ENCODE assay signal across 1 cellular context in the genomic region with DNA sequence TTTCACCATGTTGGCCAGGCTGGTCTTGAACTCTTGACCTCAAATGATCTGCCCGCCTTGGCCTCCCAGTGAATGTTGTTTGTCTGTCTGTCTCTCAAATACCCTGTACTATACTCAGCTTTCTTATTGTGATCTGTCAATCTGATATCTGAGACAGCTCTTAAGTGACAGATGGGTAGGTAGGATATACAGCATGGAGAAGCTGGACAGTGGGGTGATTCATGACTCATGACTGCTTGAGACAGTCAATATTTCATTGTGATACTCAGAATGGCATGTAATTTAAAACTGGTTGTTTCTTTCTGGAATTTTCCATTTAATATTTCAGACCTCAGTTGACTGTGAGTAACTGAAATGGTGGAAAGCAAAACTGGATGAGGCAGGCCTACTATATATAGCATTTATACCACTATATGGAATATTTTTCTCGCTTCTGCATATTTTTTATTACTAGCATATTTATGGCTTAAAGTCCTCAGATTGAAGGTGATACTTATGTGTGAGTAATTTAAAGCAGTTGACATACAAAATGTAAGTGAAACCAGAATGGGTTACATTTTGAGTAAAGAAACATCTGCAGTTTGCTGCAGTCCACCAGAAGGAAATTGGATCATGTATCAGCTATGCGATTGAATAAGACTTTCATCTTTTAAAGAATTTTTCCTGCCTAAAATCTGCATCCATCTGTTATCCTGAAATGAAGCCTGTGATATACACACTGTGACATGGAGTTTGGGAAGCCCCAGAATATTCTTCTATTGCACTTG.
TF ChIP-seq lines count a peak whose summit lies in the region.

No MANE protein-coding gene starts in this region.

TF ChIP-seq in K562, 482 proteins besides CTCF, POLR2A, EP300 and RAD21 (continues in another document):
- TF ChIP-seq, protein P1, sequence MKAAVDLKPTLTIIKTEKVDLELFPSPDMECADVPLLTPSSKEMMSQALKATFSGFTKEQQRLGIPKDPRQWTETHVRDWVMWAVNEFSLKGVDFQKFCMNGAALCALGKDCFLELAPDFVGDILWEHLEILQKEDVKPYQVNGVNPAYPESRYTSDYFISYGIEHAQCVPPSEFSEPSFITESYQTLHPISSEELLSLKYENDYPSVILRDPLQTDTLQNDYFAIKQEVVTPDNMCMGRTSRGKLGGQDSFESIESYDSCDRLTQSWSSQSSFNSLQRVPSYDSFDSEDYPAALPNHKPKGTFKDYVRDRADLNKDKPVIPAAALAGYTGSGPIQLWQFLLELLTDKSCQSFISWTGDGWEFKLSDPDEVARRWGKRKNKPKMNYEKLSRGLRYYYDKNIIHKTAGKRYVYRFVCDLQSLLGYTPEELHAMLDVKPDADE (conservative IDR thresholded peaks at IDR 0.05; ENCODE audit: control insufficient read depth, low read depth, low read length), result no peak
- 0 out of 2 replicates have a peak, but pooled peaks have one; percentile 7 for TF ChIP-seq JUN (IDR thresholded peaks at IDR 0.05; ENCODE audit: borderline replicate concordance, low read depth, low read length)
- TF ChIP-seq JUN (CRISPR knock-in tag; IDR thresholded peaks at IDR 0.05; ENCODE audit: borderline replicate concordance), result no peak
- TF ChIP-seq SPI1 (IDR thresholded peaks at IDR 0.05; ENCODE audit: borderline replicate concordance, low read depth, low read length), result no peak
- peak; percentile 72 for TF ChIP-seq ADNP (tag; IDR thresholded peaks at IDR 0.05)
- TF ChIP-seq SOX6 (IDR thresholded peaks at IDR 0.05), result peak; percentile 55
- TF ChIP-seq CREB3L1 (IDR thresholded peaks at IDR 0.05; ENCODE audit: borderline replicate concordance, low read depth), result no peak
- no peak for TF ChIP-seq EGR1 (conservative IDR thresholded peaks at IDR 0.05)
- peak; percentile 62; the same call in 1 of the 2 replicates for TF ChIP-seq TCF3 (CRISPR knock-in tag; IDR thresholded peaks at IDR 0.05)
- TF ChIP-seq LEF1 (IDR thresholded peaks at IDR 0.05), result 0 out of 2 replicates have a peak, but pooled peaks have one; percentile 20
- TF ChIP-seq, protein P2, sequence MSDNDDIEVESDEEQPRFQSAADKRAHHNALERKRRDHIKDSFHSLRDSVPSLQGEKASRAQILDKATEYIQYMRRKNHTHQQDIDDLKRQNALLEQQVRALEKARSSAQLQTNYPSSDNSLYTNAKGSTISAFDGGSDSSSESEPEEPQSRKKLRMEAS (CRISPR knock-in tag; IDR thresholded peaks at IDR 0.05), result no peak
- peak; percentile 70 for TF ChIP-seq DPF2 (IDR thresholded peaks at IDR 0.05)
- TF ChIP-seq ARID3A (IDR thresholded peaks at IDR 0.05; ENCODE audit: borderline replicate concordance, low read depth, low read length), result 0 out of 2 replicates have a peak, but pooled peaks have one; percentile 35
- 0 out of 2 replicates have a peak, but pooled peaks have one; percentile 23 for TF ChIP-seq TAL1 (IDR thresholded peaks at IDR 0.05)
- TF ChIP-seq GATAD2B (IDR thresholded peaks at IDR 0.05; ENCODE audit: borderline replicate concordance), result no peak
- TF ChIP-seq SP2 (IDR thresholded peaks at IDR 0.05; ENCODE audit: extremely low read depth, low read depth, low read length, poor library complexity, severe bottlenecking), result no peak
- no peak for TF ChIP-seq PHB2 (IDR thresholded peaks at IDR 0.05; ENCODE audit: low read depth)
- peak; percentile 77 for TF ChIP-seq FOSL1 (tag; conservative IDR thresholded peaks at IDR 0.05)
- no peak for TF ChIP-seq PTTG1 (tag; IDR thresholded peaks at IDR 0.05; ENCODE audit: low read depth)
- TF ChIP-seq PML (IDR thresholded peaks at IDR 0.05; ENCODE audit: low read length), result no peak
- TF ChIP-seq NCOR1 (IDR thresholded peaks at IDR 0.05), result peak; percentile 57
- no peak for TF ChIP-seq ELF2 (CRISPR knock-in tag; IDR thresholded peaks at IDR 0.05)
- peak; percentile 73 for TF ChIP-seq ARID1B (IDR thresholded peaks at IDR 0.05)
- TF ChIP-seq RFX5 (IDR thresholded peaks at IDR 0.05; ENCODE audit: low read depth, low read length), result no peak
- no peak for TF ChIP-seq ZNF124 (CRISPR knock-in tag; IDR thresholded peaks at IDR 0.05)
- TF ChIP-seq BRCA1 (IDR thresholded peaks at IDR 0.05), result no peak
- TF ChIP-seq BRCA1 (CRISPR knock-in tag; IDR thresholded peaks at IDR 0.05), result no peak
- TF ChIP-seq ARHGAP35 (IDR thresholded peaks at IDR 0.05; ENCODE audit: partially characterized antibody), result peak; percentile 89
- no peak for TF ChIP-seq ZNF436 (CRISPR knock-in tag; IDR thresholded peaks at IDR 0.05)
- no peak for TF ChIP-seq ZNF175 (CRISPR knock-in tag; IDR thresholded peaks at IDR 0.05; ENCODE audit: low read depth)
- TF ChIP-seq MLLT1 (IDR thresholded peaks at IDR 0.05), result no peak
- peak; percentile 67; the same call in 1 of the 2 replicates for TF ChIP-seq JUND (IDR thresholded peaks at IDR 0.05; ENCODE audit: borderline replicate concordance, low read depth, low read length)
- peak; percentile 51; the same call in 1 of the 3 replicates for TF ChIP-seq JUND (tag; IDR thresholded peaks at IDR 0.05; ENCODE audit: borderline replicate concordance, low read depth, low read length)
- TF ChIP-seq MAFG (tag; conservative IDR thresholded peaks at IDR 0.05), result no peak
- peak; percentile 98 for TF ChIP-seq MEIS2 (IDR thresholded peaks at IDR 0.05; ENCODE audit: partially characterized antibody)
- TF ChIP-seq CCNT2 (IDR thresholded peaks at IDR 0.05; ENCODE audit: borderline replicate concordance, extremely low read depth, insufficient read length, low read depth, low read length), result no peak
- TF ChIP-seq EHMT2 (IDR thresholded peaks at IDR 0.05), result 0 out of 2 replicates have a peak, but pooled peaks have one; percentile 47
- peak; percentile 53; the same call in 1 of the 2 replicates for TF ChIP-seq TEAD4 (IDR thresholded peaks at IDR 0.05; ENCODE audit: low read length)
- no peak for TF ChIP-seq TEAD4 (CRISPR knock-in tag; IDR thresholded peaks at IDR 0.05; ENCODE audit: borderline replicate concordance)
- TF ChIP-seq ZNF407 (IDR thresholded peaks at IDR 0.05; ENCODE audit: low read depth), result no peak
- 0 out of 2 replicates have a peak, but pooled peaks have one; percentile 44 for TF ChIP-seq SMARCC2 (IDR thresholded peaks at IDR 0.05; ENCODE audit: low read depth)
- TF ChIP-seq SMAD4 (CRISPR knock-in tag; conservative IDR thresholded peaks at IDR 0.05), result peak; percentile 71
- TF ChIP-seq SMARCA4 (IDR thresholded peaks at IDR 0.05), result peak; percentile 61
- TF ChIP-seq, protein P3, sequence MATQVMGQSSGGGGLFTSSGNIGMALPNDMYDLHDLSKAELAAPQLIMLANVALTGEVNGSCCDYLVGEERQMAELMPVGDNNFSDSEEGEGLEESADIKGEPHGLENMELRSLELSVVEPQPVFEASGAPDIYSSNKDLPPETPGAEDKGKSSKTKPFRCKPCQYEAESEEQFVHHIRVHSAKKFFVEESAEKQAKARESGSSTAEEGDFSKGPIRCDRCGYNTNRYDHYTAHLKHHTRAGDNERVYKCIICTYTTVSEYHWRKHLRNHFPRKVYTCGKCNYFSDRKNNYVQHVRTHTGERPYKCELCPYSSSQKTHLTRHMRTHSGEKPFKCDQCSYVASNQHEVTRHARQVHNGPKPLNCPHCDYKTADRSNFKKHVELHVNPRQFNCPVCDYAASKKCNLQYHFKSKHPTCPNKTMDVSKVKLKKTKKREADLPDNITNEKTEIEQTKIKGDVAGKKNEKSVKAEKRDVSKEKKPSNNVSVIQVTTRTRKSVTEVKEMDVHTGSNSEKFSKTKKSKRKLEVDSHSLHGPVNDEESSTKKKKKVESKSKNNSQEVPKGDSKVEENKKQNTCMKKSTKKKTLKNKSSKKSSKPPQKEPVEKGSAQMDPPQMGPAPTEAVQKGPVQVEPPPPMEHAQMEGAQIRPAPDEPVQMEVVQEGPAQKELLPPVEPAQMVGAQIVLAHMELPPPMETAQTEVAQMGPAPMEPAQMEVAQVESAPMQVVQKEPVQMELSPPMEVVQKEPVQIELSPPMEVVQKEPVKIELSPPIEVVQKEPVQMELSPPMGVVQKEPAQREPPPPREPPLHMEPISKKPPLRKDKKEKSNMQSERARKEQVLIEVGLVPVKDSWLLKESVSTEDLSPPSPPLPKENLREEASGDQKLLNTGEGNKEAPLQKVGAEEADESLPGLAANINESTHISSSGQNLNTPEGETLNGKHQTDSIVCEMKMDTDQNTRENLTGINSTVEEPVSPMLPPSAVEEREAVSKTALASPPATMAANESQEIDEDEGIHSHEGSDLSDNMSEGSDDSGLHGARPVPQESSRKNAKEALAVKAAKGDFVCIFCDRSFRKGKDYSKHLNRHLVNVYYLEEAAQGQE (CRISPR knock-in tag; IDR thresholded peaks at IDR 0.05; ENCODE audit: low read depth), result no peak
- TF ChIP-seq ZNF696 (CRISPR knock-in tag; conservative IDR thresholded peaks at IDR 0.05), result no peak
